16 cellular contexts compared by ENCODE assay signal in the genomic region with DNA sequence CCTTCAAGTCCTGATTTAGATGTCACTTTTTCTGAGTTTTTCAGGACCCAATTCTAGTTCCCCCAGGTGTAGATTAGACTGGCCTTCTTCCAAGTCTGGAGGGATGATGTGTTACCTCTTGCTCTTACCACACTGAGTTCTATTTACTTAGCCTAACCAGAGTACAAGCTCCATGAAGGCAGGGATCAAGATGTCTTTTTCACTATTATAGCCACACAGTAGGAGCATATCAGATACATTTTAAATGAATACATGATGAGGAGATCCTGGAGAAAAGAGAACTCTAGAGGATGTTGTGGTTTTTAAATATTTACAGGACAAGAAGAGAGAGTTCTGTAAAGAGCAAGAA. TPM values are rescaled to one million over a fixed set of nuclear protein-coding genes. Genes with fewer than 3 reads are reported as not detected.
"Had no signal": no experiment of that assay in that cellular context is flagged by ENCODE, and none has a peak within 500 bp of the region (broad histone marks: within the 10 kb centered on the region; RNA-seq: fewer than 3 reads in every experiment).

No MANE protein-coding gene starts in this region.

- H3K27me3 ChIP-seq: left lung, spleen, thyroid gland had no signal

- ATAC-seq: activated CD8-positive, alpha-beta T cell treated with anti-CD3 and anti-CD28 coated beads for 36 hours; activated T-cell treated with anti-CD3 and anti-CD28 coated beads, Interleukin-2, amount 50 U/mL, for 4 hours; T-helper 17 cell; WTC11 had no signal

- H3K27ac ChIP-seq: left lung, thyroid gland had no signal

- H3K4me1 ChIP-seq: left lung, thyroid gland had no signal

- H3K4me1 Mint-ChIP-seq: brain, WTC11 had no signal

- H3K9me3 Mint-ChIP-seq: activated CD8-positive, alpha-beta T cell treated with anti-CD3 and anti-CD28 coated beads for 36 hours; activated T-cell treated with anti-CD3 and anti-CD28 coated beads, Interleukin-2, amount 50 U/mL, for 4 hours; brain; WTC11 had no signal

- H3K27me3 Mint-ChIP-seq: activated CD8-positive, alpha-beta T cell treated with anti-CD3 and anti-CD28 coated beads for 36 hours; activated naive CD8-positive, alpha-beta T cell; T-helper 17 cell had no signal

- H3K27ac Mint-ChIP-seq: activated CD8-positive, alpha-beta T cell treated with anti-CD3 and anti-CD28 coated beads for 36 hours; activated naive CD8-positive, alpha-beta T cell; brain; WTC11 had no signal

- H3K4me3 ChIP-seq: left lung, spleen, thyroid gland had no signal

- H3K4me3 Mint-ChIP-seq: activated CD8-positive, alpha-beta T cell treated with anti-CD3 and anti-CD28 coated beads for 36 hours; activated naive CD8-positive, alpha-beta T cell; activated T-cell treated with anti-CD3 and anti-CD28 coated beads, Interleukin-2, amount 50 U/mL, for 4 hours; brain; T-helper 17 cell; WTC11 had no signal

- DNase-seq: activated CD4-positive, alpha-beta T cell treated with anti-CD3 and anti-CD28 coated beads for 48 hours; activated CD8-positive, alpha-beta T cell treated with anti-CD3 and anti-CD28 coated beads for 36 hours; activated effector memory CD4-positive, alpha-beta T cell treated with anti-CD3 and anti-CD28 coated beads, Interleukin-2, amount 50 U/mL, for 16 hours; activated T-cell treated with anti-CD3 and anti-CD28 coated beads, Interleukin-2, amount 50 U/mL, for 4 hours; cortex of kidney; effector CD8-positive, alpha-beta T cell; left lung; mesendoderm; spleen; T-helper 17 cell; thyroid gland had no signal

- H3K9me3 ChIP-seq: left lung, spleen, thyroid gland had no signal

RNA-seq across cellular contexts. Expression of a gene that starts 52.8 kb away (rescaled TPM):
- polyA plus RNA-seq: keratinocyte, neural cell had no signal
